ENCODE assay signal across 1 cellular context in genomic region chr17:55266958-55267688, GRCh38.
TF ChIP-seq lines count a peak whose summit lies in the region.

No MANE protein-coding gene starts in this region.

TF ChIP-seq in HepG2, 621 proteins besides CTCF, POLR2A, EP300 and RAD21 (continued from another document and continues in another):
- no peak for TF ChIP-seq ZNF275 (CRISPR knock-in tag; IDR thresholded peaks at IDR 0.05; ENCODE audit: borderline replicate concordance)
- no peak for TF ChIP-seq ZBTB37 (CRISPR knock-in tag; IDR thresholded peaks at IDR 0.05)
- no peak for TF ChIP-seq ZNF749 (CRISPR knock-in tag; IDR thresholded peaks at IDR 0.05; ENCODE audit: borderline replicate concordance)
- no peak for TF ChIP-seq MAFK (conservative IDR thresholded peaks at IDR 0.05 in 1 of 2, IDR thresholded peaks at IDR 0.05 in 1 of 2; ENCODE audit: low read length in 2 of 2)
- TF ChIP-seq SMYD3 (CRISPR knock-in tag; IDR thresholded peaks at IDR 0.05): peak; percentile 84
- no peak for TF ChIP-seq CREB1 (IDR thresholded peaks at IDR 0.05)
- no peak for TF ChIP-seq CREB1 (CRISPR knock-in tag; IDR thresholded peaks at IDR 0.05)
- no peak for TF ChIP-seq ZNF83 (CRISPR knock-in tag; IDR thresholded peaks at IDR 0.05; ENCODE audit: borderline replicate concordance)
- no peak for TF ChIP-seq ZNF782 (CRISPR knock-in tag; IDR thresholded peaks at IDR 0.05; ENCODE audit: borderline replicate concordance)
- no peak for TF ChIP-seq ZNF572 (CRISPR knock-in tag; IDR thresholded peaks at IDR 0.05)
- TF ChIP-seq ZNF34 (CRISPR knock-in tag; IDR thresholded peaks at IDR 0.05; ENCODE audit: borderline replicate concordance): no peak
- TF ChIP-seq HES4 (CRISPR knock-in tag; IDR thresholded peaks at IDR 0.05; ENCODE audit: borderline replicate concordance): no peak
- TF ChIP-seq YY1 (IDR thresholded peaks at IDR 0.05; ENCODE audit: insufficient read depth, insufficient replicate concordance, low read depth, low read length): no peak
- no peak for TF ChIP-seq NFE2 (CRISPR knock-in tag; IDR thresholded peaks at IDR 0.05)
- no peak for TF ChIP-seq ZFP36L1 (CRISPR knock-in tag; IDR thresholded peaks at IDR 0.05)
- TF ChIP-seq, protein P1, sequence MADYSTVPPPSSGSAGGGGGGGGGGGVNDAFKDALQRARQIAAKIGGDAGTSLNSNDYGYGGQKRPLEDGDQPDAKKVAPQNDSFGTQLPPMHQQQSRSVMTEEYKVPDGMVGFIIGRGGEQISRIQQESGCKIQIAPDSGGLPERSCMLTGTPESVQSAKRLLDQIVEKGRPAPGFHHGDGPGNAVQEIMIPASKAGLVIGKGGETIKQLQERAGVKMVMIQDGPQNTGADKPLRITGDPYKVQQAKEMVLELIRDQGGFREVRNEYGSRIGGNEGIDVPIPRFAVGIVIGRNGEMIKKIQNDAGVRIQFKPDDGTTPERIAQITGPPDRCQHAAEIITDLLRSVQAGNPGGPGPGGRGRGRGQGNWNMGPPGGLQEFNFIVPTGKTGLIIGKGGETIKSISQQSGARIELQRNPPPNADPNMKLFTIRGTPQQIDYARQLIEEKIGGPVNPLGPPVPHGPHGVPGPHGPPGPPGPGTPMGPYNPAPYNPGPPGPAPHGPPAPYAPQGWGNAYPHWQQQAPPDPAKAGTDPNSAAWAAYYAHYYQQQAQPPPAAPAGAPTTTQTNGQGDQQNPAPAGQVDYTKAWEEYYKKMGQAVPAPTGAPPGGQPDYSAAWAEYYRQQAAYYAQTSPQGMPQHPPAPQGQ (CRISPR knock-in tag; IDR thresholded peaks at IDR 0.05; ENCODE audit: borderline replicate concordance): no peak
- no peak for TF ChIP-seq ZNF800 (CRISPR knock-in tag; IDR thresholded peaks at IDR 0.05)
- TF ChIP-seq CHD4 (IDR thresholded peaks at IDR 0.05; ENCODE audit: borderline replicate concordance, low read length): no peak
- TF ChIP-seq SUZ12 (IDR thresholded peaks at IDR 0.05; ENCODE audit: low read depth, low read length): no peak
- TF ChIP-seq ZNF331 (CRISPR knock-in tag; IDR thresholded peaks at IDR 0.05): no peak
- no peak for TF ChIP-seq ZNF326 (CRISPR knock-in tag; IDR thresholded peaks at IDR 0.05; ENCODE audit: borderline replicate concordance)
- no peak for TF ChIP-seq PRDM15 (CRISPR knock-in tag; IDR thresholded peaks at IDR 0.05)
- no peak for TF ChIP-seq ZMYM3 (CRISPR knock-in tag; IDR thresholded peaks at IDR 0.05)
- no peak for TF ChIP-seq HOMEZ (CRISPR knock-in tag; IDR thresholded peaks at IDR 0.05; ENCODE audit: low read depth)
- TF ChIP-seq FOXJ3 (CRISPR knock-in tag; IDR thresholded peaks at IDR 0.05; ENCODE audit: borderline replicate concordance): no peak
- TF ChIP-seq GABPB1 (CRISPR knock-in tag; IDR thresholded peaks at IDR 0.05): no peak
- TF ChIP-seq KMT2B (CRISPR knock-in tag; IDR thresholded peaks at IDR 0.05): no peak
- peak; percentile 56; the same call in 1 of the 2 replicates for TF ChIP-seq POLR2AphosphoS5 (IDR thresholded peaks at IDR 0.05; ENCODE audit: low read depth, low read length)
- TF ChIP-seq, protein P2, sequence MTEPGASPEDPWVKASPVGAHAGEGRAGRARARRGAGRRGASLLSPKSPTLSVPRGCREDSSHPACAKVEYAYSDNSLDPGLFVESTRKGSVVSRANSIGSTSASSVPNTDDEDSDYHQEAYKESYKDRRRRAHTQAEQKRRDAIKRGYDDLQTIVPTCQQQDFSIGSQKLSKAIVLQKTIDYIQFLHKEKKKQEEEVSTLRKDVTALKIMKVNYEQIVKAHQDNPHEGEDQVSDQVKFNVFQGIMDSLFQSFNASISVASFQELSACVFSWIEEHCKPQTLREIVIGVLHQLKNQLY (CRISPR knock-in tag; IDR thresholded peaks at IDR 0.05): no peak
- TF ChIP-seq TGIF2 (CRISPR knock-in tag; IDR thresholded peaks at IDR 0.05): no peak; the same call in 1 of the 2 replicates
- no peak for TF ChIP-seq MAZ (IDR thresholded peaks at IDR 0.05; ENCODE audit: borderline replicate concordance, low read depth, low read length)
- TF ChIP-seq MAZ (CRISPR knock-in tag; IDR thresholded peaks at IDR 0.05; ENCODE audit: low read depth): no peak
- TF ChIP-seq, protein P3, sequence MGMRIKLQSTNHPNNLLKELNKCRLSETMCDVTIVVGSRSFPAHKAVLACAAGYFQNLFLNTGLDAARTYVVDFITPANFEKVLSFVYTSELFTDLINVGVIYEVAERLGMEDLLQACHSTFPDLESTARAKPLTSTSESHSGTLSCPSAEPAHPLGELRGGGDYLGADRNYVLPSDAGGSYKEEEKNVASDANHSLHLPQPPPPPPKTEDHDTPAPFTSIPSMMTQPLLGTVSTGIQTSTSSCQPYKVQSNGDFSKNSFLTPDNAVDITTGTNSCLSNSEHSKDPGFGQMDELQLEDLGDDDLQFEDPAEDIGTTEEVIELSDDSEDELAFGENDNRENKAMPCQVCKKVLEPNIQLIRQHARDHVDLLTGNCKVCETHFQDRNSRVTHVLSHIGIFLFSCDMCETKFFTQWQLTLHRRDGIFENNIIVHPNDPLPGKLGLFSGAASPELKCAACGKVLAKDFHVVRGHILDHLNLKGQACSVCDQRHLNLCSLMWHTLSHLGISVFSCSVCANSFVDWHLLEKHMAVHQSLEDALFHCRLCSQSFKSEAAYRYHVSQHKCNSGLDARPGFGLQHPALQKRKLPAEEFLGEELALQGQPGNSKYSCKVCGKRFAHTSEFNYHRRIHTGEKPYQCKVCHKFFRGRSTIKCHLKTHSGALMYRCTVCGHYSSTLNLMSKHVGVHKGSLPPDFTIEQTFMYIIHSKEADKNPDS (CRISPR knock-in tag; IDR thresholded peaks at IDR 0.05): no peak
- 0 out of 2 replicates have a peak, but pooled peaks have one; percentile 16 for TF ChIP-seq HMG20B (CRISPR knock-in tag; conservative IDR thresholded peaks at IDR 0.05)
- TF ChIP-seq MATR3 (CRISPR knock-in tag; IDR thresholded peaks at IDR 0.05): no peak
- no peak for TF ChIP-seq ZNF784 (CRISPR knock-in tag; IDR thresholded peaks at IDR 0.05; ENCODE audit: borderline replicate concordance)
- TF ChIP-seq ZNF644 (CRISPR knock-in tag; IDR thresholded peaks at IDR 0.05; ENCODE audit: low read depth): no peak
- TF ChIP-seq ZNF512B (CRISPR knock-in tag; IDR thresholded peaks at IDR 0.05; ENCODE audit: borderline replicate concordance): no peak
- TF ChIP-seq ZNF703 (CRISPR knock-in tag; IDR thresholded peaks at IDR 0.05; ENCODE audit: borderline replicate concordance): no peak
- no peak for TF ChIP-seq ISX (CRISPR knock-in tag; conservative IDR thresholded peaks at IDR 0.05)
- no peak for TF ChIP-seq MTERF4 (CRISPR knock-in tag; IDR thresholded peaks at IDR 0.05)
- no peak; the same call in 1 of the 2 replicates for TF ChIP-seq PHF8 (CRISPR knock-in tag; IDR thresholded peaks at IDR 0.05)
- TF ChIP-seq ZFP36 (IDR thresholded peaks at IDR 0.05; ENCODE audit: borderline replicate concordance, low read depth, low read length, partially characterized antibody): no peak
- no peak for TF ChIP-seq ZNF737 (CRISPR knock-in tag; IDR thresholded peaks at IDR 0.05; ENCODE audit: borderline replicate concordance)
- TF ChIP-seq SP140L (CRISPR knock-in tag; IDR thresholded peaks at IDR 0.05; ENCODE audit: borderline replicate concordance): no peak
